Comparison of ENCODE assay signal across 16 cellular contexts in genomic region chr22:44931077-44931540, GRCh38.
DNase-seq lines count a peak whose midpoint lies in the region; ATAC-seq and TF ChIP-seq lines count a peak whose summit lies in the region.
"Had no signal": no experiment of that assay in that cellular context is flagged by ENCODE, and none has a peak within 500 bp of the region (broad histone marks: within the 10 kb centered on the region; RNA-seq: fewer than 3 reads in every experiment).

No MANE protein-coding gene starts in this region.

- H3K27ac Mint-ChIP-seq in nephron, result peak overlapping the region in 2 of 3 experiments; percentile 47 to 63
- no peak overlapping the region for H3K27ac Mint-ChIP-seq in stimulated activated naive B cell treated with anti-CD40 and anti-IgM and Interleukin-4, amounts not matched to agents 10 μg/mL and 1 μg/mL and 100 μg/mL, for 72 hours
- no peak overlapping the region for H3K27ac Mint-ChIP-seq in activated CD4-positive, alpha-beta T cell treated with anti-CD3 and anti-CD28 coated beads for 36 hours
- H3K27ac Mint-ChIP-seq: activated CD4-positive, alpha-beta T cell treated with anti-CD3 and anti-CD28 coated beads, Interleukin-2, amount 10 ng/mL, durations not matched to agents 7 days and 5 days; activated T-helper 17 cell treated with anti-CD3 and anti-CD28 coated beads, Interleukin-2, amount 50 U/mL, for 72 hours; naive thymus-derived CD4-positive, alpha-beta T cell; T-helper 17 cell had no signal

- no peaks in the 10 kb centered on the region for H3K27me3 ChIP-seq in effector memory CD4-positive, alpha-beta T cell (replicated peaks; ENCODE audit: control insufficient read depth, insufficient read depth, low read length, poor library complexity, severe bottlenecking)
- H3K27me3 ChIP-seq: tibial nerve had no signal

- no peak overlapping the region for H3K4me3 Mint-ChIP-seq in nephron
- no peak overlapping the region for H3K4me3 Mint-ChIP-seq in stimulated activated naive B cell treated with anti-CD40 and anti-IgM and Interleukin-4, amounts not matched to agents 10 μg/mL and 1 μg/mL and 100 μg/mL, for 72 hours
- H3K4me3 Mint-ChIP-seq in activated CD4-positive, alpha-beta T cell treated with anti-CD3 and anti-CD28 coated beads for 36 hours, result no peak overlapping the region
- H3K4me3 Mint-ChIP-seq: activated CD4-positive, alpha-beta T cell treated with anti-CD3 and anti-CD28 coated beads, Interleukin-2, amount 10 ng/mL, durations not matched to agents 7 days and 5 days; activated T-helper 17 cell treated with anti-CD3 and anti-CD28 coated beads, Interleukin-2, amount 50 U/mL, for 72 hours; T-helper 17 cell had no signal

- H3K9me3 Mint-ChIP-seq in nephron, result no peaks in the 10 kb centered on the region
- H3K9me3 Mint-ChIP-seq in stimulated activated naive B cell treated with anti-CD40 and anti-IgM and Interleukin-4, amounts not matched to agents 10 μg/mL and 1 μg/mL and 100 μg/mL, for 72 hours, result no peaks in the 10 kb centered on the region
- no peaks in the 10 kb centered on the region for H3K9me3 Mint-ChIP-seq in activated CD4-positive, alpha-beta T cell treated with anti-CD3 and anti-CD28 coated beads for 36 hours (ENCODE audit: low read depth)
- H3K9me3 Mint-ChIP-seq: activated CD4-positive, alpha-beta T cell treated with anti-CD3 and anti-CD28 coated beads, Interleukin-2, amount 10 ng/mL, durations not matched to agents 7 days and 5 days; activated T-helper 17 cell treated with anti-CD3 and anti-CD28 coated beads, Interleukin-2, amount 50 U/mL, for 72 hours had no signal

- no peak overlapping the region for H3K4me3 ChIP-seq in AG10803 (ENCODE audit: low read length)
- H3K4me3 ChIP-seq in effector memory CD4-positive, alpha-beta T cell (ENCODE audit: insufficient read depth, low read depth, low read length, poor library complexity, severe bottlenecking), result no peak overlapping the region
- H3K4me3 ChIP-seq: smooth muscle cell, tibial nerve had no signal

- ATAC-seq in left cardiac atrium (peak; percentile 87 to 94), HG02759 (IDR thresholded peaks at IDR 0.05; ENCODE audit: unreplicated experiment) (no peak)
- ATAC-seq in stimulated activated naive B cell treated with anti-CD40 and anti-IgM and Interleukin-4, amounts not matched to agents 10 μg/mL and 1 μg/mL and 100 μg/mL, for 72 hours (replicated peaks), result no peak
- no peak for ATAC-seq in activated CD4-positive, alpha-beta T cell treated with anti-CD3 and anti-CD28 coated beads for 36 hours
- ATAC-seq: activated T-helper 17 cell treated with anti-CD3 and anti-CD28 coated beads, Interleukin-2, amount 50 U/mL, for 72 hours; naive thymus-derived CD4-positive, alpha-beta T cell; Panc1; T-helper 17 cell had no signal

- intact Hi-C loops in left cardiac atrium (cut with DNase I), result no loop called here
- intact Hi-C loops in activated CD4-positive, alpha-beta T cell treated with anti-CD3 and anti-CD28 coated beads for 36 hours (cut with DNase I, micrococcal nuclease), result no loop called here

- DNase-seq in AG10803 (ENCODE audit: low read depth), result peak; percentile 16
- peak in 39 of 58 donors; percentile 7 to 70 (median 29) for DNase-seq in anterior cingulate cortex (lab: John Stamatoyannopoulos, UW)
- peak; percentile 72 for DNase-seq in left cardiac atrium
- no peak for DNase-seq in stimulated activated naive B cell treated with anti-CD40 and anti-IgM and Interleukin-4, amounts not matched to agents 10 μg/mL and 1 μg/mL and 100 μg/mL, for 72 hours
- no peak for DNase-seq in activated CD4-positive, alpha-beta T cell treated with anti-CD3 and anti-CD28 coated beads for 36 hours
- no peak for DNase-seq in effector memory CD4-positive, alpha-beta T cell
- DNase-seq: activated CD4-positive, alpha-beta T cell treated with anti-CD3 and anti-CD28 coated beads, Interleukin-2, amount 10 ng/mL, durations not matched to agents 7 days and 5 days; naive thymus-derived CD4-positive, alpha-beta T cell; NCI-H524; T-helper 17 cell had no signal

- H3K9me3 ChIP-seq in effector memory CD4-positive, alpha-beta T cell (ENCODE audit: control insufficient read depth, low read length), result no peaks in the 10 kb centered on the region
- H3K9me3 ChIP-seq: tibial nerve had no signal

- POLR2A ChIA-PET in activated CD4-positive, alpha-beta T cell treated with anti-CD3 and anti-CD28 coated beads for 36 hours (lab: Charles Lee), result no interaction called here

- peaks cover 12% of the 10 kb centered on the region for H3K36me3 Mint-ChIP-seq in nephron (ENCODE audit: low read depth)
- no peaks in the 10 kb centered on the region for H3K36me3 Mint-ChIP-seq in stimulated activated naive B cell treated with anti-CD40 and anti-IgM and Interleukin-4, amounts not matched to agents 10 μg/mL and 1 μg/mL and 100 μg/mL, for 72 hours
- H3K36me3 Mint-ChIP-seq in activated CD4-positive, alpha-beta T cell treated with anti-CD3 and anti-CD28 coated beads for 36 hours (ENCODE audit: low read depth), result no peaks in the 10 kb centered on the region
- H3K36me3 Mint-ChIP-seq: naive thymus-derived CD4-positive, alpha-beta T cell had no signal

- no peaks in the 10 kb centered on the region for H3K27me3 Mint-ChIP-seq in nephron (ENCODE audit: low read depth)
- H3K27me3 Mint-ChIP-seq in stimulated activated naive B cell treated with anti-CD40 and anti-IgM and Interleukin-4, amounts not matched to agents 10 μg/mL and 1 μg/mL and 100 μg/mL, for 72 hours, result peaks cover 0 to 7% of the 10 kb centered on the region in 2 donors
- H3K27me3 Mint-ChIP-seq in activated CD4-positive, alpha-beta T cell treated with anti-CD3 and anti-CD28 coated beads for 36 hours, result no peaks in the 10 kb centered on the region
- H3K27me3 Mint-ChIP-seq: activated CD4-positive, alpha-beta T cell treated with anti-CD3 and anti-CD28 coated beads, Interleukin-2, amount 10 ng/mL, durations not matched to agents 7 days and 5 days; naive thymus-derived CD4-positive, alpha-beta T cell had no signal

- TF ChIP-seq CTCF in AG10803 (conservative IDR thresholded peaks at IDR 0.05; ENCODE audit: low read length), result no peak
- TF ChIP-seq CTCF in nephron (IDR thresholded peaks at IDR 0.05; ENCODE audit: unreplicated experiment in 3 of 3), result no peak

- H3K4me1 Mint-ChIP-seq in nephron, result peaks cover 20% of the 10 kb centered on the region
- peaks cover 0 to 3% of the 10 kb centered on the region in 2 donors for H3K4me1 Mint-ChIP-seq in stimulated activated naive B cell treated with anti-CD40 and anti-IgM and Interleukin-4, amounts not matched to agents 10 μg/mL and 1 μg/mL and 100 μg/mL, for 72 hours
- H3K4me1 Mint-ChIP-seq in activated CD4-positive, alpha-beta T cell treated with anti-CD3 and anti-CD28 coated beads for 36 hours, result no peaks in the 10 kb centered on the region
- H3K4me1 Mint-ChIP-seq: activated CD4-positive, alpha-beta T cell treated with anti-CD3 and anti-CD28 coated beads, Interleukin-2, amount 10 ng/mL, durations not matched to agents 7 days and 5 days; activated T-helper 17 cell treated with anti-CD3 and anti-CD28 coated beads, Interleukin-2, amount 50 U/mL, for 72 hours; naive thymus-derived CD4-positive, alpha-beta T cell had no signal

- H3K4me1 ChIP-seq in effector memory CD4-positive, alpha-beta T cell (ENCODE audit: control insufficient read depth, insufficient read depth, low read length, poor library complexity, severe bottlenecking), result no peaks in the 10 kb centered on the region

- H3K36me3 ChIP-seq in effector memory CD4-positive, alpha-beta T cell (ENCODE audit: control insufficient read depth, insufficient read depth, low read length), result no peaks in the 10 kb centered on the region
- H3K36me3 ChIP-seq: tibial nerve had no signal

- CTCF ChIA-PET in activated CD4-positive, alpha-beta T cell treated with anti-CD3 and anti-CD28 coated beads for 36 hours (lab: Charles Lee), result no interaction called here

- no peak overlapping the region for H3K27ac ChIP-seq in effector memory CD4-positive, alpha-beta T cell (ENCODE audit: insufficient read depth, low read length, poor library complexity, severe bottlenecking)

Comparison
In these comparisons a context has a peak if more than half of its experiments do, and no peak if none do; other contexts are left out.
1. DNase-seq: peak in AG10803 (single experiment), anterior cingulate cortex (39 of 58) and left cardiac atrium (single experiment); none in stimulated activated naive B cell treated with anti-CD40 and anti-IgM and Interleukin-4, amounts not matched to agents 10 μg/mL and 1 μg/mL and 100 μg/mL, for 72 hours (single experiment), activated CD4-positive, alpha-beta T cell treated with anti-CD3 and anti-CD28 coated beads for 36 hours (single experiment) and effector memory CD4-positive, alpha-beta T cell (0 of 3).
2. ATAC-seq: peak in left cardiac atrium (2 of 2); none in stimulated activated naive B cell treated with anti-CD40 and anti-IgM and Interleukin-4, amounts not matched to agents 10 μg/mL and 1 μg/mL and 100 μg/mL, for 72 hours (0 of 2), activated CD4-positive, alpha-beta T cell treated with anti-CD3 and anti-CD28 coated beads for 36 hours (single experiment) and HG02759 (single experiment).
3. H3K27ac Mint-ChIP-seq: peak in nephron (2 of 3); none in stimulated activated naive B cell treated with anti-CD40 and anti-IgM and Interleukin-4, amounts not matched to agents 10 μg/mL and 1 μg/mL and 100 μg/mL, for 72 hours (single experiment) and activated CD4-positive, alpha-beta T cell treated with anti-CD3 and anti-CD28 coated beads for 36 hours (single experiment).